19 cellular contexts compared by ENCODE assay signal in genomic region chr2:235536711-235537110, GRCh38. TPM values are rescaled to one million over a fixed set of nuclear protein-coding genes. Genes with fewer than 3 reads are reported as not detected.
A peak's percentile ranks its signal among the peaks of the same experiment; 100 is the strongest.
DNase-seq lines count a peak whose midpoint lies in the region; ATAC-seq and TF ChIP-seq lines count a peak whose summit lies in the region.
"Had no signal": no experiment of that assay in that cellular context is flagged by ENCODE, and none has a peak within 500 bp of the region (broad histone marks: within the 10 kb centered on the region; RNA-seq: fewer than 3 reads in every experiment).

No MANE protein-coding gene starts in this region.

- H2AFZ ChIP-seq in trophoblast cell (ENCODE audit: insufficient read depth, low read length, poor library complexity) = no peak overlapping the region
- H2AFZ ChIP-seq: PC-9 had no signal

- H3K27me3 ChIP-seq in trophoblast cell (ENCODE audit: insufficient read depth, low read length) = no peaks in the 10 kb centered on the region
- H3K27me3 ChIP-seq in stomach = no peaks in the 10 kb centered on the region
- H3K27me3 ChIP-seq: SJCRH30 had no signal

- no peak overlapping the region for H4K91ac ChIP-seq in trophoblast cell (ENCODE audit: low read depth, low read length)

- TF ChIP-seq EP300 in stomach (IDR thresholded peaks at IDR 0.05) = no peak

- no peak overlapping the region for H4K8ac ChIP-seq in trophoblast cell (ENCODE audit: low read depth, low read length)

- H2BK120ac ChIP-seq in trophoblast cell (ENCODE audit: insufficient read depth, low read length, poor library complexity) = no peak overlapping the region

- H3K18ac ChIP-seq in trophoblast cell (ENCODE audit: low read length) = no peak overlapping the region

- H3K79me2 ChIP-seq in trophoblast cell (ENCODE audit: control insufficient read depth, insufficient read depth, low read length, poor library complexity) = peaks cover 2% of the 10 kb centered on the region

- no peak overlapping the region for H2BK12ac ChIP-seq in trophoblast cell (ENCODE audit: low read length)

- H2BK5ac ChIP-seq in trophoblast cell (ENCODE audit: low read depth, low read length, poor library complexity) = no peak overlapping the region

- H3K36me3 ChIP-seq in trophoblast cell (ENCODE audit: control insufficient read depth in 1 of 2, insufficient read depth in 2 of 2, low read length in 2 of 2) (no peaks in the 10 kb centered on the region), stomach (no peaks in the 10 kb centered on the region)
- H3K36me3 ChIP-seq: SJCRH30 had no signal

- H3K79me1 ChIP-seq in trophoblast cell (ENCODE audit: low read length) = no peaks in the 10 kb centered on the region

- H3K4me3 ChIP-seq in trophoblast cell (ENCODE audit: low read depth, low read length) (no peak overlapping the region), stomach (no peak overlapping the region)
- H3K4me3 ChIP-seq: GM12878, PC-9, SJCRH30 had no signal

- H2AK5ac ChIP-seq in trophoblast cell (ENCODE audit: low read length) = no peak overlapping the region

- ATAC-seq in left cardiac atrium = no peak
- ATAC-seq in Right ventricle myocardium superior (ENCODE audit: poor library complexity) = no peak
- peak; percentile 6 for ATAC-seq in left lobe of liver
- ATAC-seq in HG02610 (IDR thresholded peaks at IDR 0.05; ENCODE audit: unreplicated experiment) = no peak
- ATAC-seq: GM12878 had no signal

- DNase-seq in left cardiac atrium = peak; percentile 9
- no peak for DNase-seq in Right ventricle myocardium superior
- no peak for DNase-seq in left lobe of liver (ENCODE audit: low spot score)
- DNase-seq in trophoblast cell = no peak
- no peak for DNase-seq in foreskin melanocyte
- no peak for DNase-seq in stomach
- no peak for DNase-seq in NCI-H1436 treated with DMSO at 0.1 percent for 48 hours (lab: John Stamatoyannopoulos, UW)
- DNase-seq: 8988T, GF-D8, IMR-90, NCI-H1417 treated with DMSO at 0.1 percent for 48 hours, NCI-H1930, NCI-H226, PC-9, SJCRH30 had no signal

- H4K12ac ChIP-seq in trophoblast cell (ENCODE audit: low read depth, low read length) = no peak overlapping the region

- no peaks in the 10 kb centered on the region for H3K4me1 ChIP-seq in trophoblast cell (ENCODE audit: control insufficient read depth in 1 of 2, insufficient read depth in 2 of 2, low read length in 2 of 2)
- peaks cover 0 to 55% (median 28%) of the 10 kb centered on the region in 4 donors for H3K4me1 ChIP-seq in stomach
- H3K4me1 ChIP-seq: SJCRH30 had no signal

- no peak overlapping the region for H3K9ac ChIP-seq in trophoblast cell (ENCODE audit: low read length)

- H3K4ac ChIP-seq in trophoblast cell (ENCODE audit: low read depth, low read length) = peak overlapping the region; percentile 6

- no peaks in the 10 kb centered on the region for H3K9me3 ChIP-seq in trophoblast cell (ENCODE audit: insufficient read depth, low read depth, low read length)
- no peaks in the 10 kb centered on the region for H3K9me3 ChIP-seq in stomach
- H3K9me3 ChIP-seq: SJCRH30 had no signal

- H3K14ac ChIP-seq in trophoblast cell (ENCODE audit: low read length) = no peak overlapping the region

- H3K27ac ChIP-seq in trophoblast cell (ENCODE audit: low read depth, low read length) = no peak overlapping the region
- H3K27ac ChIP-seq in stomach = no peak overlapping the region
- H3K27ac ChIP-seq: HL-60, PC-9, SJCRH30 had no signal

- no peak overlapping the region for H3K4me2 ChIP-seq in trophoblast cell (ENCODE audit: low read length)
- H3K4me2 ChIP-seq: PC-9 had no signal

- no CpG with 5 or more reads among the region's 11 CpGs for WGBS in trophoblast cell (ENCODE audit: extremely low coverage, insufficient coverage, insufficient read length)
- WGBS in stomach, 5 donors = 88 to 96% (median 95%) methylated on average over 11 of the region's 11 CpGs

- no peak overlapping the region for H3K23ac ChIP-seq in trophoblast cell (ENCODE audit: low read length)

- no peak for TF ChIP-seq POLR2A in stomach (IDR thresholded peaks at IDR 0.05)

- intact Hi-C loops in left cardiac atrium (cut with DNase I) = no loop called here
- intact Hi-C loops in Right ventricle myocardium superior (cut with DNase I) = no loop called here
- intact Hi-C loops in stomach (cut with DNase I; ENCODE audit: low total_unique reads) = no loop called here

- no peak for TF ChIP-seq CTCF in stomach (IDR thresholded peaks at IDR 0.05)

RNA-seq across cellular contexts. Expression of gene AGAP1, which starts 42.9 kb away (rescaled TPM):
- 10 to 100 TPM; 22.5 to 23.9 TPM for total RNA-seq in left cardiac atrium
- total RNA-seq in Right ventricle myocardium superior = 25.4 TPM
- 10.5 TPM for total RNA-seq in left lobe of liver
- polyA plus RNA-seq in trophoblast cell (2013) = 17.8 and 18.9 TPM in 2 replicates
- total RNA-seq in stomach = 100 to 1,000 TPM in 1 of 5 donors, 10 to 100 TPM in 4; 23.1 to 139 (median 57.1) TPM
- 1 to 10 TPM; 4.2 to 9.3 (median 8.6) TPM for polyA plus RNA-seq in stomach
- total RNA-seq: B cell had no signal
